10 cellular contexts compared by ENCODE assay signal in the genomic region with DNA sequence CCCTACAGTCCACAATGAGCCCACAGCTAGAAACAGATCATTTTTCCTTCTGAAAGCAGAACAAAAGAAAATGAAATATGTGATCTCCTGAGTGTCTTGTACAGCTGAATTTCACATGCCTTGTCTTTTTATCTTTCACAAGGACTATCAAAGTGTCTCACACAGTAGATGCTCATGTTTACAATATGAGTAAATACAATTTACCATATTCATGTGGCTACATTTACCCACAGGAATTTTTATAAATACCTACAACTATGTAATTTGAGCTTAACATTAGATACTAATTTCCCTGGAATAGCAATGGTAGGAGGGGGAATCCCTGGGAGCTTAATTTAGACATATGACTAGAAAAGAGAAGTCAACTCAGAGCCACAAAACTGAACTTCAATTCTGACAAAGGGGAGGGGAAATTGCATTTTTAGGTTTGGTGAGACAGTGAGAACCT.
DNase-seq lines count a peak whose midpoint lies in the region; ATAC-seq, FAIRE-seq and TF ChIP-seq lines count a peak whose summit lies in the region.
"Had no signal": no experiment of that assay in that cellular context is flagged by ENCODE, and none has a peak within 500 bp of the region (broad histone marks: within the 10 kb centered on the region; RNA-seq: fewer than 3 reads in every experiment).

No MANE protein-coding gene starts in this region.

- H3K36me3 ChIP-seq in PC-9 (ENCODE audit: low read depth) = no peaks in the 10 kb centered on the region

- DNase-seq in GM19239 (ENCODE audit: insufficient read length, low spot score) (no peak), PC-9 (peak in 1 of 2 experiments; percentile 68), Calu3 (no peak), left lobe of liver (ENCODE audit: low spot score) (no peak), GM10248 (ENCODE audit: extremely low spot score) (no peak)
- DNase-seq: hypothalamus had no signal

- peaks cover 42% of the 10 kb centered on the region for H3K4me1 Mint-ChIP-seq in stimulated activated memory B cell treated with anti-CD40 and anti-IgM and Interleukin-4, amounts not matched to agents 10 μg/mL and 1 μg/mL and 100 μg/mL, for 72 hours
- H3K4me1 Mint-ChIP-seq in Calu3 (ENCODE audit: low read depth, unreplicated experiment) = no peaks in the 10 kb centered on the region

- no peaks in the 10 kb centered on the region for H3F3A ChIP-seq in PC-9 (ENCODE audit: insufficient read depth, low read depth)

- CTCF ChIA-PET in PC-9 (lab: Charles Lee) (interaction anchor here (0.6 kb wide), 1 partner anchor 508 kb away, joined by 4 read pairs; no protein-coding TSS in a partner anchor), Calu3 (lab: Charles Lee) (interaction anchor here (0.6 to 1.2 kb wide), 2 partner anchors 9 to 221 kb away, joined by 3 to 4 read pairs; no protein-coding TSS in a partner anchor), GM10248 (lab: Yijun Ruan, JAX) (interaction anchor here (0.6 to 1.7 kb wide), 8 partner anchors 10 to 299 kb away, joined by 3 to 9 read pairs (median 3); partner anchors contain the start of gene ITGB8)

- TF ChIP-seq CTCF in PC-9 (conservative IDR thresholded peaks at IDR 0.05) (no peak), Calu3 (IDR thresholded peaks at IDR 0.05; ENCODE audit: unreplicated experiment) (no peak), GM10248 (IDR thresholded peaks at IDR 0.05; ENCODE audit: control extremely low read depth, extremely low read depth, low read depth, missing control alignments) (no peak)

- no peaks in the 10 kb centered on the region for H3K79me2 ChIP-seq in PC-9 (ENCODE audit: low read depth)

- no peaks in the 10 kb centered on the region for H3K9me3 ChIP-seq in PC-9 (ENCODE audit: insufficient read depth, low read depth)

- H3K4me3 ChIP-seq in PC-9 = no peak overlapping the region
- H3K4me3 ChIP-seq: skin epidermis had no signal

- peaks cover 18% of the 10 kb centered on the region for H3K4me1 ChIP-seq in PC-9 (replicated peaks; ENCODE audit: insufficient read depth)

- peak; percentile 87 for FAIRE-seq in GM19239 (lab: Jason Lieb, UNC)

- H3K9me3 Mint-ChIP-seq in stimulated activated memory B cell treated with anti-CD40 and anti-IgM and Interleukin-4, amounts not matched to agents 10 μg/mL and 1 μg/mL and 100 μg/mL, for 72 hours = peaks cover 5% of the 10 kb centered on the region
- H3K9me3 Mint-ChIP-seq in Calu3 (ENCODE audit: low read depth, unreplicated experiment) = no peaks in the 10 kb centered on the region
- H3K9me3 Mint-ChIP-seq: activated T-helper 1 cell treated with anti-CD3 and anti-CD28 coated beads, Interleukin-12 subunit alpha, Interleukin-12 subunit beta, Interleukin-2, Interleukin-4 antibody, amounts not matched to agents 30 ng/mL and 10 ng/mL and 1 ng/mL, durations not matched to agents 14 hours and 24 hours and 36 hours had no signal

- H3K4me2 ChIP-seq in PC-9 = no peak overlapping the region; the same call in 1 of the 2 replicates

- H3K27me3 Mint-ChIP-seq in stimulated activated memory B cell treated with anti-CD40 and anti-IgM and Interleukin-4, amounts not matched to agents 10 μg/mL and 1 μg/mL and 100 μg/mL, for 72 hours = no peaks in the 10 kb centered on the region
- H3K27me3 Mint-ChIP-seq in Calu3 (ENCODE audit: unreplicated experiment) = no peaks in the 10 kb centered on the region

- H3K27ac ChIP-seq in PC-9 = no peak overlapping the region

- H3K27me3 ChIP-seq in PC-9 (ENCODE audit: insufficient read depth, low read depth) = no peaks in the 10 kb centered on the region

- H2AFZ ChIP-seq in PC-9 = 0 out of 2 replicates have a peak overlapping the region, but pooled peaks have one; percentile 0

- no peaks in the 10 kb centered on the region for H4K20me1 ChIP-seq in PC-9 (ENCODE audit: insufficient read depth)

- H3K4me3 Mint-ChIP-seq in stimulated activated memory B cell treated with anti-CD40 and anti-IgM and Interleukin-4, amounts not matched to agents 10 μg/mL and 1 μg/mL and 100 μg/mL, for 72 hours = peak overlapping the region; percentile 40
- no peak overlapping the region for H3K4me3 Mint-ChIP-seq in Calu3 (ENCODE audit: low read depth, unreplicated experiment)
- H3K4me3 Mint-ChIP-seq: activated T-helper 1 cell treated with anti-CD3 and anti-CD28 coated beads, Interleukin-12 subunit alpha, Interleukin-12 subunit beta, Interleukin-2, Interleukin-4 antibody, amounts not matched to agents 30 ng/mL and 10 ng/mL and 1 ng/mL, durations not matched to agents 14 hours and 24 hours and 36 hours had no signal

- BruUV-seq in PC-9 (replicated peaks; lab: Mats Ljungman, UMichigan) (no TSS peak), Calu3 (replicated peaks; lab: Mats Ljungman, UMichigan) (no TSS peak)

- no peaks in the 10 kb centered on the region for H3K36me3 Mint-ChIP-seq in stimulated activated memory B cell treated with anti-CD40 and anti-IgM and Interleukin-4, amounts not matched to agents 10 μg/mL and 1 μg/mL and 100 μg/mL, for 72 hours
- no peaks in the 10 kb centered on the region for H3K36me3 Mint-ChIP-seq in Calu3 (ENCODE audit: insufficient read depth, unreplicated experiment)

- intact Hi-C loops in PC-9 (cut with micrococcal nuclease; ENCODE audit: unreplicated experiment) = no loop called here
- intact Hi-C loops in Calu3 (cut with micrococcal nuclease; ENCODE audit: unreplicated experiment) = no loop called here

- peak overlapping the region; percentile 87 for H3K27ac Mint-ChIP-seq in stimulated activated memory B cell treated with anti-CD40 and anti-IgM and Interleukin-4, amounts not matched to agents 10 μg/mL and 1 μg/mL and 100 μg/mL, for 72 hours
- no peak overlapping the region for H3K27ac Mint-ChIP-seq in Calu3 (ENCODE audit: unreplicated experiment)
- H3K27ac Mint-ChIP-seq: activated T-helper 1 cell treated with anti-CD3 and anti-CD28 coated beads, Interleukin-12 subunit alpha, Interleukin-12 subunit beta, Interleukin-2, Interleukin-4 antibody, amounts not matched to agents 30 ng/mL and 10 ng/mL and 1 ng/mL, durations not matched to agents 14 hours and 24 hours and 36 hours had no signal

- H3K9me2 ChIP-seq in PC-9 (ENCODE audit: insufficient read depth) = peaks cover 7% of the 10 kb centered on the region; the same call in 1 of the 2 replicates

- POLR2A ChIA-PET in PC-9 (lab: Charles Lee; ENCODE audit: unreplicated experiment) = no interaction called here
- POLR2A ChIA-PET in GM10248 (lab: Yijun Ruan, JAX) = interaction anchor here (0.7 kb wide), 1 partner anchor 11 kb away, joined by 4 read pairs; no protein-coding TSS in a partner anchor

- ATAC-seq in HG02884 (IDR thresholded peaks at IDR 0.05; ENCODE audit: unreplicated experiment) = peak; percentile 51
- ATAC-seq in stimulated activated memory B cell treated with anti-CD40 and anti-IgM and Interleukin-4, amounts not matched to agents 10 μg/mL and 1 μg/mL and 100 μg/mL, for 72 hours = peak; percentile 69
- ATAC-seq in left lobe of liver = no peak
